1 cellular context compared by ENCODE assay signal in the genomic region with DNA sequence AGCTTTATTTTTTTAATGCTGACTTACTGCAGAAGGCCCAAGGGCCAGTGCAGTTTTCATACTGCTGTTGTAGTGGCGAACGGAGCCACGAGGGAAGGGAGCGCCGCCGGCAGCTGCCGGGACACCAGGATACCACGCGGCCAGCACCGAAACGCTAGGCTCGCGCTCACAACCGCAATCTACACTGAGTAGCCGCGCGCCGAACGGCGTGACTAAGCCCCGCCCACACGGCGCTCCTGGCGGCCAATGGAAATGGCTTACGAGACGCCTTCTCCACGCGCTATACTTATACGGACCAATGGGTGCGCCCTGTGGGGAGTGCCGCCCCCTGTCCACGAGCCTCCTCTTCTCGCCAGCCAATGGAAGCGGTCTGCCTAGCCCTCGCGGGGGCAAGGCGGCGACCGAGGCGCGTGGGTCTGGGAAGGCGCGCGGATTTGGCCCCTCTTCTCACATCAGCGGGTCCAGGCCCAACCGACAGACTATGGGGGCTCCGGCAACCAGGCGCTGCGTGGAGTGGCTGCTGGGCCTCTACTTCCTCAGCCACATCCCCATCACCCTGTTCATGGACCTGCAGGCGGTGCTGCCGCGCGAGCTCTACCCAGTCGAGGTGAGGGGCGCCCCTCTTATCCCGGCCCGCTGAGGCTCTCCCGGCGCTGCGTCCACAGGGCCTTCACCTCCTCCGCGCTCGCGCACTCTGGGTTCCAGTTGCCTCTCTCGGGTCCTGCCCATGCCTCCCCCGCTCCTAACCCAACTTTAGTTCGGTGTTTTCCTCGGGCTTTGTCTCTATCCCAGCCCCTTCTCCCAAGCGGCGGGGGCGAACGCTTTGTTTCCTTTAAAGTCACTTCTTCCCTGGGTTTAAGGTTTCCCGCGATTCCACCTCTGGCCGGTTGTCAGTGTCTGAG.
TF ChIP-seq lines count a peak whose summit lies in the region.

A gene (plus strand): TSS at position 442 of the 902 bp plus-strand sequence. CDS start 40 bp downstream, at position 482.

TF ChIP-seq in HEK293, 187 proteins besides CTCF, POLR2A, EP300 and RAD21 (continued from another document and continues in another):
- TF ChIP-seq, protein P1, sequence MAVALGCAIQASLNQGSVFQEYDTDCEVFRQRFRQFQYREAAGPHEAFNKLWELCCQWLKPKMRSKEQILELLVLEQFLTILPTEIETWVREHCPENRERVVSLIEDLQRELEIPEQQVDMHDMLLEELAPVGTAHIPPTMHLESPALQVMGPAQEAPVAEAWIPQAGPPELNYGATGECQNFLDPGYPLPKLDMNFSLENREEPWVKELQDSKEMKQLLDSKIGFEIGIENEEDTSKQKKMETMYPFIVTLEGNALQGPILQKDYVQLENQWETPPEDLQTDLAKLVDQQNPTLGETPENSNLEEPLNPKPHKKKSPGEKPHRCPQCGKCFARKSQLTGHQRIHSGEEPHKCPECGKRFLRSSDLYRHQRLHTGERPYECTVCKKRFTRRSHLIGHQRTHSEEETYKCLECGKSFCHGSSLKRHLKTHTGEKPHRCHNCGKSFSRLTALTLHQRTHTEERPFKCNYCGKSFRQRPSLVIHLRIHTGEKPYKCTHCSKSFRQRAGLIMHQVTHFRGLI (tag by site-specific recombination; IDR thresholded peaks at IDR 0.05): peak; percentile 83; the same call in 1 of the 2 replicates
- TF ChIP-seq, protein P2, sequence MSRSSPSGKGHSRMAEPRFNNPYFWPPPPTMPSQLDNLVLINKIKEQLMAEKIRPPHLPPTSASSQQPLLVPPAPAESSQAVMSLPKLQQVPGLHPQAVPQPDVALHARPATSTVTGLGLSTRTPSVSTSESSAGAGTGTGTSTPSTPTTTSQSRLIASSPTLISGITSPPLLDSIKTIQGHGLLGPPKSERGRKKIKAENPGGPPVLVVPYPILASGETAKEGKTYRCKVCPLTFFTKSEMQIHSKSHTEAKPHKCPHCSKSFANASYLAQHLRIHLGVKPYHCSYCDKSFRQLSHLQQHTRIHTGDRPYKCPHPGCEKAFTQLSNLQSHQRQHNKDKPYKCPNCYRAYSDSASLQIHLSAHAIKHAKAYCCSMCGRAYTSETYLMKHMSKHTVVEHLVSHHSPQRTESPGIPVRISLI (tag by site-specific recombination; IDR thresholded peaks at IDR 0.05): no peak
- TF ChIP-seq ZFP41 (tag by site-specific recombination; IDR thresholded peaks at IDR 0.05; ENCODE audit: borderline replicate concordance) (no peak), ZFP69B (tag by site-specific recombination; IDR thresholded peaks at IDR 0.05) (peak; percentile 48; the same call in 1 of the 2 replicates), ZNF274 (IDR thresholded peaks at IDR 0.05; ENCODE audit: low read length) (no peak), ZNF274 (tag by site-specific recombination; IDR thresholded peaks at IDR 0.05; ENCODE audit: borderline replicate concordance) (no peak), ZNF658 (tag by site-specific recombination; IDR thresholded peaks at IDR 0.05) (no peak), ZNF624 (tag by site-specific recombination; IDR thresholded peaks at IDR 0.05) (no peak), MYNN (tag by site-specific recombination; IDR thresholded peaks at IDR 0.05; ENCODE audit: borderline replicate concordance) (0 out of 2 replicates have a peak, but pooled peaks have one; percentile 17), ZNF174 (tag by site-specific recombination; IDR thresholded peaks at IDR 0.05) (no peak), ZSCAN30 (tag by site-specific recombination; IDR thresholded peaks at IDR 0.05) (peak; percentile 61), ZNF10 (tag by site-specific recombination; IDR thresholded peaks at IDR 0.05) (0 out of 2 replicates have a peak, but pooled peaks have one; percentile 16), ZNF501 (tag by site-specific recombination; IDR thresholded peaks at IDR 0.05) (peak; percentile 93), ZNF114 (tag by site-specific recombination; IDR thresholded peaks at IDR 0.05) (no peak), ZNF350 (tag by site-specific recombination; IDR thresholded peaks at IDR 0.05) (no peak), ZNF19 (tag by site-specific recombination; IDR thresholded peaks at IDR 0.05; ENCODE audit: low read depth) (no peak), ZBTB7A (tag by site-specific recombination; IDR thresholded peaks at IDR 0.05; ENCODE audit: low read depth) (peak; percentile 87; the same call in 1 of the 2 replicates), MEIS1 (CRISPR knock-in tag; IDR thresholded peaks at IDR 0.05; ENCODE audit: borderline replicate concordance) (no peak), YY1 (tag by site-specific recombination; IDR thresholded peaks at IDR 0.05) (peak; percentile 45; the same call in 1 of the 2 replicates), SP7 (tag by site-specific recombination; IDR thresholded peaks at IDR 0.05) (peak; percentile 83), OSR2 (tag by site-specific recombination; IDR thresholded peaks at IDR 0.05) (no peak), ZNF37A (tag by site-specific recombination; IDR thresholded peaks at IDR 0.05) (no peak), ZNF776 (tag by site-specific recombination; IDR thresholded peaks at IDR 0.05; ENCODE audit: borderline replicate concordance) (no peak), EGR2 (tag by site-specific recombination; IDR thresholded peaks at IDR 0.05; ENCODE audit: low read depth) (peak; percentile 90), ZNF404 (tag by site-specific recombination; IDR thresholded peaks at IDR 0.05) (no peak), ZBTB20 (tag by site-specific recombination; IDR thresholded peaks at IDR 0.05) (peak; percentile 60; the same call in 1 of the 2 replicates), ZNF677 (tag by site-specific recombination; IDR thresholded peaks at IDR 0.05) (no peak), ZIC2 (tag by site-specific recombination; IDR thresholded peaks at IDR 0.05) (no peak; the same call in 1 of the 2 replicates), ZNF529 (tag by site-specific recombination; IDR thresholded peaks at IDR 0.05; ENCODE audit: insufficient replicate concordance) (no peak), FEZF1 (tag by site-specific recombination; IDR thresholded peaks at IDR 0.05) (no peak), ZNF354C (tag by site-specific recombination; IDR thresholded peaks at IDR 0.05; ENCODE audit: borderline replicate concordance, low read depth) (no peak), ZNF132 (tag by site-specific recombination; IDR thresholded peaks at IDR 0.05; ENCODE audit: borderline replicate concordance) (no peak)
- TF ChIP-seq, protein P3, sequence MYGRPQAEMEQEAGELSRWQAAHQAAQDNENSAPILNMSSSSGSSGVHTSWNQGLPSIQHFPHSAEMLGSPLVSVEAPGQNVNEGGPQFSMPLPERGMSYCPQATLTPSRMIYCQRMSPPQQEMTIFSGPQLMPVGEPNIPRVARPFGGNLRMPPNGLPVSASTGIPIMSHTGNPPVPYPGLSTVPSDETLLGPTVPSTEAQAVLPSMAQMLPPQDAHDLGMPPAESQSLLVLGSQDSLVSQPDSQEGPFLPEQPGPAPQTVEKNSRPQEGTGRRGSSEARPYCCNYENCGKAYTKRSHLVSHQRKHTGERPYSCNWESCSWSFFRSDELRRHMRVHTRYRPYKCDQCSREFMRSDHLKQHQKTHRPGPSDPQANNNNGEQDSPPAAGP (tag by site-specific recombination; IDR thresholded peaks at IDR 0.05): peak; percentile 74
- TF ChIP-seq, protein P4, sequence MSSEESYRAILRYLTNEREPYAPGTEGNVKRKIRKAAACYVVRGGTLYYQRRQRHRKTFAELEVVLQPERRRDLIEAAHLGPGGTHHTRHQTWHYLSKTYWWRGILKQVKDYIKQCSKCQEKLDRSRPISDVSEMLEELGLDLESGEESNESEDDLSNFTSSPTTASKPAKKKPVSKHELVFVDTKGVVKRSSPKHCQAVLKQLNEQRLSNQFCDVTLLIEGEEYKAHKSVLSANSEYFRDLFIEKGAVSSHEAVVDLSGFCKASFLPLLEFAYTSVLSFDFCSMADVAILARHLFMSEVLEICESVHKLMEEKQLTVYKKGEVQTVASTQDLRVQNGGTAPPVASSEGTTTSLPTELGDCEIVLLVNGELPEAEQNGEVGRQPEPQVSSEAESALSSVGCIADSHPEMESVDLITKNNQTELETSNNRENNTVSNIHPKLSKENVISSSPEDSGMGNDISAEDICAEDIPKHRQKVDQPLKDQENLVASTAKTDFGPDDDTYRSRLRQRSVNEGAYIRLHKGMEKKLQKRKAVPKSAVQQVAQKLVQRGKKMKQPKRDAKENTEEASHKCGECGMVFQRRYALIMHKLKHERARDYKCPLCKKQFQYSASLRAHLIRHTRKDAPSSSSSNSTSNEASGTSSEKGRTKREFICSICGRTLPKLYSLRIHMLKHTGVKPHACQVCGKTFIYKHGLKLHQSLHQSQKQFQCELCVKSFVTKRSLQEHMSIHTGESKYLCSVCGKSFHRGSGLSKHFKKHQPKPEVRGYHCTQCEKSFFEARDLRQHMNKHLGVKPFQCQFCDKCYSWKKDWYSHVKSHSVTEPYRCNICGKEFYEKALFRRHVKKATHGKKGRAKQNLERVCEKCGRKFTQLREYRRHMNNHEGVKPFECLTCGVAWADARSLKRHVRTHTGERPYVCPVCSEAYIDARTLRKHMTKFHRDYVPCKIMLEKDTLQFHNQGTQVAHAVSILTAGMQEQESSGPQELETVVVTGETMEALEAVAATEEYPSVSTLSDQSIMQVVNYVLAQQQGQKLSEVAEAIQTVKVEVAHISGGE (tag by site-specific recombination; conservative IDR thresholded peaks at IDR 0.05; ENCODE audit: low read depth): no peak; the same call in 1 of the 2 replicates
- TF ChIP-seq, protein P5, sequence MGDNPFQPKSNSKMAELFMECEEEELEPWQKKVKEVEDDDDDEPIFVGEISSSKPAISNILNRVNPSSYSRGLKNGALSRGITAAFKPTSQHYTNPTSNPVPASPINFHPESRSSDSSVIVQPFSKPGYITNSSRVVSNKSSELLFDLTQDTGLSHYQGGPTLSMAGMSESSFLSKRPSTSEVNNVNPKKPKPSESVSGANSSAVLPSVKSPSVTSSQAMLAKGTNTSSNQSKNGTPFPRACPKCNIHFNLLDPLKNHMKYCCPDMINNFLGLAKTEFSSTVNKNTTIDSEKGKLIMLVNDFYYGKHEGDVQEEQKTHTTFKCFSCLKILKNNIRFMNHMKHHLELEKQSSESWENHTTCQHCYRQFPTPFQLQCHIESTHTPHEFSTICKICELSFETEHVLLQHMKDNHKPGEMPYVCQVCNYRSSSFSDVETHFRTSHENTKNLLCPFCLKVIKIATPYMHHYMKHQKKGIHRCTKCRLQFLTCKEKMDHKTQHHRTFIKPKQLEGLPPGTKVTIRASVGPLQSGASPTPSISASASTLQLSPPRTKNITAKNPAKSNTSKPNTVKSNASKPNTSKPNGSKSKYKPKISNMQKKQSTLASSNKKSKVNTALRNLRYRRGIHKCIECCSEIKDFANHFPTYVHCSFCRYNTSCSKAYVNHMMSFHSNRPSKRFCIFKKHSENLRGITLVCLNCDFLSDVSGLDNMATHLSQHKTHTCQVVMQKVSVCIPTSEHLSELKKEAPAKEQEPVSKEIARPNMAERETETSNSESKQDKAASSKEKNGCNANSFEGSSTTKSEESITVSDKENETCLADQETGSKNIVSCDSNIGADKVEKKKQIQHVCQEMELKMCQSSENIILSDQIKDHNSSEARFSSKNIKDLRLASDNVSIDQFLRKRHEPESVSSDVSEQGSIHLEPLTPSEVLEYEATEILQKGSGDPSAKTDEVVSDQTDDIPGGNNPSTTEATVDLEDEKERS (tag by site-specific recombination; IDR thresholded peaks at IDR 0.05): no peak
- TF ChIP-seq, protein P6, sequence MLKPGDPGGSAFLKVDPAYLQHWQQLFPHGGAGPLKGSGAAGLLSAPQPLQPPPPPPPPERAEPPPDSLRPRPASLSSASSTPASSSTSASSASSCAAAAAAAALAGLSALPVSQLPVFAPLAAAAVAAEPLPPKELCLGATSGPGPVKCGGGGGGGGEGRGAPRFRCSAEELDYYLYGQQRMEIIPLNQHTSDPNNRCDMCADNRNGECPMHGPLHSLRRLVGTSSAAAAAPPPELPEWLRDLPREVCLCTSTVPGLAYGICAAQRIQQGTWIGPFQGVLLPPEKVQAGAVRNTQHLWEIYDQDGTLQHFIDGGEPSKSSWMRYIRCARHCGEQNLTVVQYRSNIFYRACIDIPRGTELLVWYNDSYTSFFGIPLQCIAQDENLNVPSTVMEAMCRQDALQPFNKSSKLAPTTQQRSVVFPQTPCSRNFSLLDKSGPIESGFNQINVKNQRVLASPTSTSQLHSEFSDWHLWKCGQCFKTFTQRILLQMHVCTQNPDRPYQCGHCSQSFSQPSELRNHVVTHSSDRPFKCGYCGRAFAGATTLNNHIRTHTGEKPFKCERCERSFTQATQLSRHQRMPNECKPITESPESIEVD (tag by site-specific recombination; IDR thresholded peaks at IDR 0.05): no peak
- TF ChIP-seq, protein P7, sequence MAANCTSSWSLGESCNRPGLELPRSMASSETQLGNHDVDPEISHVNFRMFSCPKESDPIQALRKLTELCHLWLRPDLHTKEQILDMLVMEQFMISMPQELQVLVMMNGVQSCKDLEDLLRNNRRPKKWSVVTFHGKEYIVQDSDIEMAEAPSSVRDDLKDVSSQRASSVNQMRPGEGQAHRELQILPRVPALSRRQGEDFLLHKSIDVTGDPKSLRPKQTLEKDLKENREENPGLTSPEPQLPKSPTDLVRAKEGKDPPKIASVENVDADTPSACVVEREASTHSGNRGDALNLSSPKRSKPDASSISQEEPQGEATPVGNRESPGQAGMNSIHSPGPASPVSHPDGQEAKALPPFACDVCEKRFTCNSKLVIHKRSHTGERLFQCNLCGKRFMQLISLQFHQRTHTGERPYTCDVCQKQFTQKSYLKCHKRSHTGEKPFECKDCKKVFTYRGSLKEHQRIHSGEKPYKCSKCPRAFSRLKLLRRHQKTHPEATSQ (tag by site-specific recombination; IDR thresholded peaks at IDR 0.05): peak; percentile 51; the same call in 1 of the 2 replicates
- TF ChIP-seq, protein P8, sequence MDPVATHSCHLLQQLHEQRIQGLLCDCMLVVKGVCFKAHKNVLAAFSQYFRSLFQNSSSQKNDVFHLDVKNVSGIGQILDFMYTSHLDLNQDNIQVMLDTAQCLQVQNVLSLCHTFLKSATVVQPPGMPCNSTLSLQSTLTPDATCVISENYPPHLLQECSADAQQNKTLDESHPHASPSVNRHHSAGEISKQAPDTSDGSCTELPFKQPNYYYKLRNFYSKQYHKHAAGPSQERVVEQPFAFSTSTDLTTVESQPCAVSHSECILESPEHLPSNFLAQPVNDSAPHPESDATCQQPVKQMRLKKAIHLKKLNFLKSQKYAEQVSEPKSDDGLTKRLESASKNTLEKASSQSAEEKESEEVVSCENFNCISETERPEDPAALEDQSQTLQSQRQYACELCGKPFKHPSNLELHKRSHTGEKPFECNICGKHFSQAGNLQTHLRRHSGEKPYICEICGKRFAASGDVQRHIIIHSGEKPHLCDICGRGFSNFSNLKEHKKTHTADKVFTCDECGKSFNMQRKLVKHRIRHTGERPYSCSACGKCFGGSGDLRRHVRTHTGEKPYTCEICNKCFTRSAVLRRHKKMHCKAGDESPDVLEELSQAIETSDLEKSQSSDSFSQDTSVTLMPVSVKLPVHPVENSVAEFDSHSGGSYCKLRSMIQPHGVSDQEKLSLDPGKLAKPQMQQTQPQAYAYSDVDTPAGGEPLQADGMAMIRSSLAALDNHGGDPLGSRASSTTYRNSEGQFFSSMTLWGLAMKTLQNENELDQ (tag by site-specific recombination; IDR thresholded peaks at IDR 0.05; ENCODE audit: low read depth): no peak
- TF ChIP-seq, protein P9, sequence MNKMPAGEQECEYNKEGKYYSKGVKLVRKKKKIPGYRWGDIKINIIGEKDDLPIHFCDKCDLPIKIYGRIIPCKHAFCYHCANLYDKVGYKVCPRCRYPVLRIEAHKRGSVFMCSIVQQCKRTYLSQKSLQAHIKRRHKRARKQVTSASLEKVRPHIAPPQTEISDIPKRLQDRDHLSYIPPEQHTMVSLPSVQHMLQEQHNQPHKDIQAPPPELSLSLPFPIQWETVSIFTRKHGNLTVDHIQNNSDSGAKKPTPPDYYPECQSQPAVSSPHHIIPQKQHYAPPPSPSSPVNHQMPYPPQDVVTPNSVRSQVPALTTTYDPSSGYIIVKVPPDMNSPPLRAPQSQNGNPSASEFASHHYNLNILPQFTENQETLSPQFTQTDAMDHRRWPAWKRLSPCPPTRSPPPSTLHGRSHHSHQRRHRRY (tag by site-specific recombination; IDR thresholded peaks at IDR 0.05): no peak
